ENCODE assay signal across 1 cellular context in the genomic region with DNA sequence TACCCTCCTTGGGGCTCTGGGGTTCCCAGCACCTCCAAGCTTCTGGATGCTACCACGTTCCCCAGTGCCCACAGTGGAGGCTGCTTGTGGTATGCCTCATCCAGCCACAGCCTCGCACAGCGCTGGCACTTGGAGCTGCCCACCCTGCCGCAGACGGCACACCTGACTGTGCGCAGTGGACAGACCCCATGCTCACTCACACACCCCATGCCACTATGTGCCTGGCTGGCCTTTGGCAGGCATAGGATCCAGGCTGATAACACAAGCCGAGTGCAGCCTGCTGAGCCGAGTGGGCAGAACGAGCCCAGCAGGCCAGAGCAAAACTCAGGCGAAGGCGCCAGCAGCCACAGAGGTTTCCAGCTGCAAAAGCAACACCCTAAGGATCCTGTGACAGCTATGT.
TF ChIP-seq lines count a peak whose summit lies in the region.

No MANE protein-coding gene starts in this region.

TF ChIP-seq in IMR-90, 13 proteins besides CTCF, POLR2A, EP300 and RAD21:
- TF ChIP-seq MAFK (IDR thresholded peaks at IDR 0.05; ENCODE audit: low read depth, low read length) = no peak
- no peak for TF ChIP-seq RFX5 (IDR thresholded peaks at IDR 0.05; ENCODE audit: low read depth, low read length)
- no peak for TF ChIP-seq BHLHE40 (IDR thresholded peaks at IDR 0.05; ENCODE audit: low read depth, low read length)
- no peak for TF ChIP-seq RCOR1 (IDR thresholded peaks at IDR 0.05; ENCODE audit: insufficient replicate concordance, low read length)
- TF ChIP-seq MAZ (IDR thresholded peaks at IDR 0.05; ENCODE audit: borderline replicate concordance, low read depth, low read length) = no peak
- TF ChIP-seq CHD1 (IDR thresholded peaks at IDR 0.05; ENCODE audit: low read depth, low read length) = no peak
- no peak for TF ChIP-seq USF2 (IDR thresholded peaks at IDR 0.05; ENCODE audit: low read depth, low read length)
- TF ChIP-seq MXI1 (IDR thresholded peaks at IDR 0.05; ENCODE audit: borderline replicate concordance, low read depth, low read length) = no peak
- no peak for TF ChIP-seq FOS (IDR thresholded peaks at IDR 0.05; ENCODE audit: low read depth, low read length)
- no peak for TF ChIP-seq SMC3 (IDR thresholded peaks at IDR 0.05; ENCODE audit: low read depth, low read length)
- no peak for TF ChIP-seq ELK1 (IDR thresholded peaks at IDR 0.05; ENCODE audit: borderline replicate concordance, low read depth, low read length)
- no peak for TF ChIP-seq CEBPB (IDR thresholded peaks at IDR 0.05; ENCODE audit: low read depth, low read length)
- no peak for TF ChIP-seq NFE2L2 (IDR thresholded peaks at IDR 0.05; ENCODE audit: low read depth, low read length)
